18 cellular contexts compared by ENCODE assay signal in the genomic region with DNA sequence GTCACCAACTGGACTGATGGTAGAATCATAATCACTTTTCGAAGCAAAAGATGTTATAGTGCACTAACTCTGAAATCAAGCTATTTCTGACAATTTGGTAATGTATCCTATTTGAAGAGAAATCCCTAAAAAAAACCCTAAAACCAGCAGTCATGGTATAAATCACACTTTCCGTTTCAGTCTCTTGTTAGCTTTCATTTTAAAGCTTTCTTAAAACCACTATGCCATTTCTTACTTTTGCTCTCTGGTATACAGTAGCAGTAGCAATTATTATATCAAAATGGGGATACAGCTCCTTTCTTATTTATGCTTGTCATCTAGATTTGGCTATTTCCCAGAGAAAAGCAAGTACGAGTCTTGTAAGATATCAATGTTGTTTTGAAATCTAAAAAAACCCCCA.
A peak's percentile ranks its signal among the peaks of the same experiment; 100 is the strongest.
DNase-seq lines count a peak whose midpoint lies in the region; ATAC-seq and TF ChIP-seq lines count a peak whose summit lies in the region.
"Had no signal": no experiment of that assay in that cellular context is flagged by ENCODE, and none has a peak within 500 bp of the region (broad histone marks: within the 10 kb centered on the region; RNA-seq: fewer than 3 reads in every experiment).

No MANE protein-coding gene starts in this region.

- TF ChIP-seq CTCF in foreskin keratinocyte (conservative IDR thresholded peaks at IDR 0.05): no peak
- no peak for TF ChIP-seq CTCF in lower lobe of right lung (IDR thresholded peaks at IDR 0.05)

- ATAC-seq in GM19351 (IDR thresholded peaks at IDR 0.05; ENCODE audit: unreplicated experiment): peak; percentile 66
- peak; percentile 50 for ATAC-seq in HG02759 (IDR thresholded peaks at IDR 0.05; ENCODE audit: unreplicated experiment)
- ATAC-seq in HG03439 (IDR thresholded peaks at IDR 0.05; ENCODE audit: unreplicated experiment): peak; percentile 73
- ATAC-seq in foreskin keratinocyte: no peak
- ATAC-seq in HG03108 (IDR thresholded peaks at IDR 0.05; ENCODE audit: unreplicated experiment): no peak
- ATAC-seq in lower lobe of right lung: no peak

- H3K4me1 ChIP-seq in foreskin keratinocyte: no peaks in the 10 kb centered on the region
- H3K4me1 ChIP-seq in lower lobe of right lung: no peaks in the 10 kb centered on the region
- H3K4me1 ChIP-seq: right atrium auricular region had no signal

- DNase-seq in foreskin keratinocyte: no peak
- DNase-seq in stimulated activated naive CD4-positive, alpha-beta T cell treated with Interleukin-2 at 50 U/mL for 16 hours (lab: John Stamatoyannopoulos, UW): no peak
- DNase-seq in lower lobe of right lung: no peak
- DNase-seq: activated naive CD8-positive, alpha-beta T cell treated with anti-CD3 and anti-CD28 coated beads for 36 hours; DMS79; mammary epithelial cell; NCI-H2029 treated with DMSO at 0.1 percent for 48 hours; stimulated activated CD4-positive, alpha-beta T cell treated with anti-CD3 and anti-CD28 coated beads, Interleukin-2, amount 100 ng/mL, for 24 hours; T-helper 1 cell; thyroid gland had no signal

- H3K9me3 ChIP-seq in lower lobe of right lung: no peaks in the 10 kb centered on the region
- H3K9me3 ChIP-seq: right atrium auricular region, thyroid gland had no signal

- H3K27ac ChIP-seq in foreskin keratinocyte (no peak overlapping the region), lower lobe of right lung (no peak overlapping the region)
- H3K27ac ChIP-seq: C4-2B, cardiac muscle cell, right atrium auricular region, RWPE1, thyroid gland had no signal

- intact Hi-C loops in lower lobe of right lung (cut with DNase I): no loop called here

- H3K27me3 ChIP-seq in foreskin keratinocyte (no peaks in the 10 kb centered on the region), lower lobe of right lung (ENCODE audit: low read depth) (no peaks in the 10 kb centered on the region)
- H3K27me3 ChIP-seq: cardiac muscle cell, right atrium auricular region, thyroid gland had no signal

- H3K36me3 ChIP-seq in lower lobe of right lung: no peaks in the 10 kb centered on the region
- H3K36me3 ChIP-seq: cardiac muscle cell, right atrium auricular region, thyroid gland had no signal

- no peak overlapping the region for H3K4me3 ChIP-seq in lower lobe of right lung
- H3K4me3 ChIP-seq: cardiac muscle cell, right atrium auricular region, thyroid gland had no signal

Comparison
In these comparisons a context has a peak if more than half of its experiments do, and no peak if none do; other contexts are left out.
1. ATAC-seq: peak in GM19351 (single experiment), HG02759 (single experiment) and HG03439 (single experiment); none in foreskin keratinocyte (single experiment), HG03108 (single experiment) and lower lobe of right lung (0 of 2).